Comparison of ENCODE assay signal across 12 cellular contexts in the genomic region with DNA sequence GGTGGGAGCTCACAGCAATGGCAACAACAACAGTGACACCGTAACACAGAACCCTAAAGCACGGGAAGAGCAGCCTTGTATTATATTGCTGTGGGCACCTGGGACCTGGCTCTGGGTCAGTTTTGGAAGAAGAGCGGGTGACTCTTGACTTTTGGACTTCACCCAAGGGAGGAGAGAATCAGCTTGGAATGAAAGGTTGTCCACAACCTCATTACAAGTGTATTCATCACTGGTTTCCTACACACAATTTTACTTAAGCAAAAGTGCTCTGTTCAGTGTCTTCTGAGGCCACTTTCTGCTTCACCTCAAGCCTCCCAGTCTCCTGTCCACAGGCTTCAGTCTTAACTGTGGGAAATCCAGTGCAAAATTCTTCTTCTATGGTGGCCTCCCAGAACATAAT.
"Had no signal": no experiment of that assay in that cellular context is flagged by ENCODE, and none has a peak within 500 bp of the region (broad histone marks: within the 10 kb centered on the region; RNA-seq: fewer than 3 reads in every experiment).

No MANE protein-coding gene starts in this region.

- DNase-seq: activated CD4-positive, alpha-beta T cell treated with anti-CD3 and anti-CD28 coated beads for 48 hours; activated naive CD4-positive, alpha-beta T cell treated with anti-CD3 and anti-CD28 coated beads, Interleukin-2, amount 10 ng/mL, durations not matched to agents 7 days and 5 days; cerebellar nuclear complex; effector memory CD8-positive, alpha-beta T cell; hippocampal formation; left cardiac atrium; naive thymus-derived CD4-positive, alpha-beta T cell; retina had no signal

- ATAC-seq: effector memory CD8-positive, alpha-beta T cell; naive thymus-derived CD4-positive, alpha-beta T cell; WTC11 had no signal

- H3K4me3 ChIP-seq: lung, skin epidermis, vagina had no signal
